In genomic region chr22:44618400-44618799, GRCh38 we compare ENCODE assay signal across 29 cellular contexts.
"Had no signal": no experiment of that assay in that cellular context is flagged by ENCODE, and none has a peak within 500 bp of the region (broad histone marks: within the 10 kb centered on the region; RNA-seq: fewer than 3 reads in every experiment).

No MANE protein-coding gene starts in this region.

- H3K4me3 ChIP-seq: esophagus muscularis mucosa, heart left ventricle, neural progenitor cell, sigmoid colon, stomach, thyroid gland, upper lobe of right lung had no signal

- ATAC-seq: foreskin keratinocyte; heart left ventricle; left colon; naive thymus-derived CD8-positive, alpha-beta T cell; stimulated activated memory B cell treated with anti-CD40 and anti-IgM and Interleukin-4, amounts not matched to agents 10 μg/mL and 1 μg/mL and 100 μg/mL, for 72 hours; upper lobe of right lung had no signal

- H3K9me3 ChIP-seq: thyroid gland, upper lobe of right lung had no signal

- H3K36me3 ChIP-seq: esophagus muscularis mucosa, heart left ventricle, neural progenitor cell, sigmoid colon, stomach, thyroid gland, upper lobe of right lung had no signal

- DNase-seq: activated CD4-positive, alpha-beta memory T cell treated with anti-CD3 and anti-CD28 coated beads for 36 hours; activated CD4-positive, alpha-beta T cell treated with anti-CD3 and anti-CD28 coated beads, Interleukin-2, amount 10 ng/mL, durations not matched to agents 24 days and 14 days; activated CD4-positive, CD25-positive, alpha-beta regulatory T cell treated with anti-CD3 and anti-CD28 coated beads, Interleukin-2, amount 50 U/mL, for 72 hours; activated CD8-positive, alpha-beta memory T cell treated with anti-CD3 and anti-CD28 coated beads, Interleukin-2, amount 50 U/mL, for 48 hours; activated gamma-delta T cell; activated naive CD4-positive, alpha-beta T cell treated with anti-CD3 and anti-CD28 coated beads, Interleukin-2, amount 10 ng/mL, durations not matched to agents 7 days and 5 days; activated T-cell treated with anti-CD3 and anti-CD28 coated beads, Interleukin-2, amount 50 U/mL, for 24 hours; amygdala; caudate nucleus; cortex of kidney; foreskin keratinocyte; hypothalamus; immature natural killer cell; kidney; left colon; naive thymus-derived CD8-positive, alpha-beta T cell; sigmoid colon; small intestine; stimulated activated CD4-positive, alpha-beta T cell treated with anti-CD3 and anti-CD28 coated beads, Interleukin-1b, Interleukin-23, amount 100 ng/mL, for 48 hours; stimulated activated CD4-positive, alpha-beta T cell treated with anti-CD3 and anti-CD28 coated beads, Interleukin-4, amount 100 ng/mL, for 4 hours; stimulated activated CD8-positive, alpha-beta memory T cell treated with anti-CD3 and anti-CD28 coated beads, Interleukin-4, amount 100 ng/mL, for 48 hours; stomach; T-helper 2 cell; thyroid gland; upper lobe of right lung had no signal

- H3K4me2 ChIP-seq: neural progenitor cell had no signal

- H3K9ac ChIP-seq: neural progenitor cell had no signal

- H3K27ac ChIP-seq: esophagus muscularis mucosa, foreskin keratinocyte, heart left ventricle, neural progenitor cell, sigmoid colon, stomach, thyroid gland, upper lobe of right lung had no signal

- H3K27me3 ChIP-seq: neural progenitor cell, thyroid gland had no signal

- H2AFZ ChIP-seq: neural progenitor cell had no signal

- H3K4me1 ChIP-seq: foreskin keratinocyte, thyroid gland, upper lobe of right lung had no signal
